ENCODE assay signal across 8 cellular contexts in genomic region chr1:201916649-201917249, GRCh38. TPM values are rescaled to one million over a fixed set of nuclear protein-coding genes. Genes with fewer than 3 reads are reported as not detected.
DNase-seq lines count a peak whose midpoint lies in the region; ATAC-seq and TF ChIP-seq lines count a peak whose summit lies in the region.

No MANE protein-coding gene starts in this region.

- H3K36me3 Mint-ChIP-seq in chondrocyte (ENCODE audit: low read depth), result peaks cover 18% of the 10 kb centered on the region

- intact Hi-C loops in mucosa of descending colon (cut with DNase I, micrococcal nuclease), result no loop called here

- peak; percentile 14 for DNase-seq in stimulated activated CD4-positive, alpha-beta T cell treated with anti-CD3 and anti-CD28 coated beads, Interleukin-15, amount 100 ng/mL, for 24 hours
- no peak for DNase-seq in stimulated activated CD4-positive, alpha-beta T cell treated with anti-CD3 and anti-CD28 coated beads, Interleukin-4, amount 100 ng/mL, for 1 hour
- DNase-seq in chondrocyte (ENCODE audit: low spot score), result no peak
- DNase-seq in mucosa of descending colon, result peak; percentile 48 to 69 (median 54)
- no peak for DNase-seq in activated naive CD4-positive, alpha-beta T cell treated with Interleukin-2 at 50 U/mL for 16 hours
- DNase-seq in NCI-H446 treated with DMSO at 0.1 percent for 48 hours (lab: John Stamatoyannopoulos, UW), result no peak
- DNase-seq in C1 segment of cervical spinal cord (lab: John Stamatoyannopoulos, UW), result no peak

- no peaks in the 10 kb centered on the region for H3K36me3 ChIP-seq in mucosa of descending colon (ENCODE audit: low read depth)

- peak overlapping the region; percentile 94 for H3K27ac Mint-ChIP-seq in chondrocyte (ENCODE audit: unreplicated experiment)

- no peak overlapping the region for H3K4me3 ChIP-seq in mucosa of descending colon

- H3K9me3 ChIP-seq in mucosa of descending colon, result no peaks in the 10 kb centered on the region

- peaks cover 74% of the 10 kb centered on the region for H3K4me1 Mint-ChIP-seq in chondrocyte (ENCODE audit: low read depth)

- H3K4me1 ChIP-seq in mucosa of descending colon (ENCODE audit: low read depth), result no peaks in the 10 kb centered on the region

- TF ChIP-seq CTCF in chondrocyte (IDR thresholded peaks at IDR 0.05), result peak; percentile 10
- no peak for TF ChIP-seq CTCF in mucosa of descending colon (IDR thresholded peaks at IDR 0.05)

- H3K9me3 Mint-ChIP-seq in chondrocyte (ENCODE audit: low read depth), result no peaks in the 10 kb centered on the region

- ATAC-seq in mucosa of descending colon (peak; percentile 56), HG03108 (IDR thresholded peaks at IDR 0.05; ENCODE audit: unreplicated experiment) (no peak)

- peak overlapping the region; percentile 23 for H3K4me3 Mint-ChIP-seq in chondrocyte (ENCODE audit: unreplicated experiment)

- H3K27me3 Mint-ChIP-seq in chondrocyte (ENCODE audit: low read depth), result no peaks in the 10 kb centered on the region

RNA-seq across cellular contexts. Expression of gene SHISA4, which starts 28.1 kb away (rescaled TPM):
- 29.7 to 39.1 TPM (median 37.7 TPM) in 3 replicates for total RNA-seq in chondrocyte
- 10 to 100 TPM in 1 of 3 donors, 1 to 10 TPM in 2; 1.2 to 12.4 (median 4.0) TPM for total RNA-seq in mucosa of descending colon

RNA-seq across cellular contexts. Expression of gene LMOD1, which starts 29.6 kb away (rescaled TPM):
- total RNA-seq in chondrocyte (17.7 to 83.6 TPM (median 80.5 TPM) in 3 replicates), mucosa of descending colon (100 to 1,000 TPM in 1 of 3 donors, 10 to 100 TPM in 2; 11.6 to 442 (median 37.4) TPM)

RNA-seq across cellular contexts. Expression of gene TIMM17A, which starts 38.6 kb away (rescaled TPM):
- total RNA-seq in chondrocyte (62.5 to 69.6 TPM (median 68.5 TPM) in 3 replicates), mucosa of descending colon (10 to 100 TPM; 41.1 to 59.5 (median 49.9) TPM)

Comparison
In these comparisons a context has a peak if more than half of its experiments do, and no peak if none do; other contexts are left out.
1. DNase-seq: peak in stimulated activated CD4-positive, alpha-beta T cell treated with anti-CD3 and anti-CD28 coated beads, Interleukin-15, amount 100 ng/mL, for 24 hours (single experiment) and mucosa of descending colon (3 of 3); none in stimulated activated CD4-positive, alpha-beta T cell treated with anti-CD3 and anti-CD28 coated beads, Interleukin-4, amount 100 ng/mL, for 1 hour (single experiment), chondrocyte (single experiment), activated naive CD4-positive, alpha-beta T cell treated with Interleukin-2 at 50 U/mL for 16 hours (single experiment), NCI-H446 treated with DMSO at 0.1 percent for 48 hours (single experiment) and C1 segment of cervical spinal cord (0 of 14).